2 cellular contexts compared by ENCODE assay signal in genomic region chr9:35422753-35423152, GRCh38.
TF ChIP-seq lines count a peak whose summit lies in the region.

No MANE protein-coding gene starts in this region.

TF ChIP-seq in HepG2, 621 proteins besides CTCF, POLR2A, EP300 and RAD21 (continues in another document):
- TF ChIP-seq EZH2 (conservative IDR thresholded peaks at IDR 0.05; ENCODE audit: low read depth, low read length) = no peak
- TF ChIP-seq RBFOX2 (IDR thresholded peaks at IDR 0.05; ENCODE audit: low read depth, low read length) = peak; percentile 48
- TF ChIP-seq, protein P1, sequence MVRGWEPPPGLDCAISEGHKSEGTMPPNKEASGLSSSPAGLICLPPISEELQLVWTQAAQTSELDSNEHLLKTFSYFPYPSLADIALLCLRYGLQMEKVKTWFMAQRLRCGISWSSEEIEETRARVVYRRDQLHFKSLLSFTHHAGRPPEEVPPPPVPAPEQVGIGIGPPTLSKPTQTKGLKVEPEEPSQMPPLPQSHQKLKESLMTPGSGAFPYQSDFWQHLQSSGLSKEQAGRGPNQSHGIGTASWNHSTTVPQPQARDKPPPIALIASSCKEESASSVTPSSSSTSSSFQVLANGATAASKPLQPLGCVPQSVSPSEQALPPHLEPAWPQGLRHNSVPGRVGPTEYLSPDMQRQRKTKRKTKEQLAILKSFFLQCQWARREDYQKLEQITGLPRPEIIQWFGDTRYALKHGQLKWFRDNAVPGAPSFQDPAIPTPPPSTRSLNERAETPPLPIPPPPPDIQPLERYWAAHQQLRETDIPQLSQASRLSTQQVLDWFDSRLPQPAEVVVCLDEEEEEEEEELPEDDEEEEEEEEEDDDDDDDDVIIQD (CRISPR knock-in tag; IDR thresholded peaks at IDR 0.05; ENCODE audit: low read depth) = 0 out of 2 replicates have a peak, but pooled peaks have one; percentile 13
- TF ChIP-seq SP1 (IDR thresholded peaks at IDR 0.05) = no peak
- TF ChIP-seq SP1 (CRISPR knock-in tag; IDR thresholded peaks at IDR 0.05) = no peak
- TF ChIP-seq HMGXB4 (CRISPR knock-in tag; IDR thresholded peaks at IDR 0.05; ENCODE audit: borderline replicate concordance in 1 of 2, low read depth in 1 of 2) = no peak
- TF ChIP-seq MEIS1 (CRISPR knock-in tag; IDR thresholded peaks at IDR 0.05; ENCODE audit: borderline replicate concordance) = no peak
- no peak for TF ChIP-seq ZFP90 (CRISPR knock-in tag; IDR thresholded peaks at IDR 0.05; ENCODE audit: borderline replicate concordance)
- no peak for TF ChIP-seq ZNF580 (CRISPR knock-in tag; IDR thresholded peaks at IDR 0.05; ENCODE audit: borderline replicate concordance, low read depth)
- TF ChIP-seq SOX13 (IDR thresholded peaks at IDR 0.05) = no peak
- TF ChIP-seq SOX13 (CRISPR knock-in tag; conservative IDR thresholded peaks at IDR 0.05 in 1 of 2, IDR thresholded peaks at IDR 0.05 in 1 of 2) = peak in 1 of 2 experiments; percentile 43; a peak in 1 of 4 replicates
- peak; percentile 27; the same call in 1 of the 2 replicates for TF ChIP-seq ARID5B (CRISPR knock-in tag; IDR thresholded peaks at IDR 0.05)
- TF ChIP-seq, protein P2, sequence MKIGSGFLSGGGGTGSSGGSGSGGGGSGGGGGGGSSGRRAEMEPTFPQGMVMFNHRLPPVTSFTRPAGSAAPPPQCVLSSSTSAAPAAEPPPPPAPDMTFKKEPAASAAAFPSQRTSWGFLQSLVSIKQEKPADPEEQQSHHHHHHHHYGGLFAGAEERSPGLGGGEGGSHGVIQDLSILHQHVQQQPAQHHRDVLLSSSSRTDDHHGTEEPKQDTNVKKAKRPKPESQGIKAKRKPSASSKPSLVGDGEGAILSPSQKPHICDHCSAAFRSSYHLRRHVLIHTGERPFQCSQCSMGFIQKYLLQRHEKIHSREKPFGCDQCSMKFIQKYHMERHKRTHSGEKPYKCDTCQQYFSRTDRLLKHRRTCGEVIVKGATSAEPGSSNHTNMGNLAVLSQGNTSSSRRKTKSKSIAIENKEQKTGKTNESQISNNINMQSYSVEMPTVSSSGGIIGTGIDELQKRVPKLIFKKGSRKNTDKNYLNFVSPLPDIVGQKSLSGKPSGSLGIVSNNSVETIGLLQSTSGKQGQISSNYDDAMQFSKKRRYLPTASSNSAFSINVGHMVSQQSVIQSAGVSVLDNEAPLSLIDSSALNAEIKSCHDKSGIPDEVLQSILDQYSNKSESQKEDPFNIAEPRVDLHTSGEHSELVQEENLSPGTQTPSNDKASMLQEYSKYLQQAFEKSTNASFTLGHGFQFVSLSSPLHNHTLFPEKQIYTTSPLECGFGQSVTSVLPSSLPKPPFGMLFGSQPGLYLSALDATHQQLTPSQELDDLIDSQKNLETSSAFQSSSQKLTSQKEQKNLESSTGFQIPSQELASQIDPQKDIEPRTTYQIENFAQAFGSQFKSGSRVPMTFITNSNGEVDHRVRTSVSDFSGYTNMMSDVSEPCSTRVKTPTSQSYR (CRISPR knock-in tag; IDR thresholded peaks at IDR 0.05; ENCODE audit: borderline replicate concordance) = peak; percentile 76; the same call in 1 of the 2 replicates
- no peak for TF ChIP-seq NFRKB (IDR thresholded peaks at IDR 0.05)
- TF ChIP-seq PCBP1 (IDR thresholded peaks at IDR 0.05; ENCODE audit: borderline replicate concordance, low read depth, low read length) = no peak
- TF ChIP-seq ZNF615 (CRISPR knock-in tag; IDR thresholded peaks at IDR 0.05; ENCODE audit: borderline replicate concordance) = no peak
- TF ChIP-seq ZNF724P (CRISPR knock-in tag; IDR thresholded peaks at IDR 0.05; ENCODE audit: borderline replicate concordance) = no peak
- TF ChIP-seq FOXA3 (CRISPR knock-in tag; IDR thresholded peaks at IDR 0.05) = peak; percentile 39; the same call in 1 of the 2 replicates

TF ChIP-seq in SK-N-SH, 30 proteins besides CTCF, POLR2A, EP300 and RAD21:
- no peak for TF ChIP-seq ELF1 (IDR thresholded peaks at IDR 0.05)
- TF ChIP-seq GABPA (IDR thresholded peaks at IDR 0.05; ENCODE audit: low read depth) = no peak
- TF ChIP-seq YY1 (IDR thresholded peaks at IDR 0.05; ENCODE audit: low read depth) = no peak
- TF ChIP-seq, protein P3, sequence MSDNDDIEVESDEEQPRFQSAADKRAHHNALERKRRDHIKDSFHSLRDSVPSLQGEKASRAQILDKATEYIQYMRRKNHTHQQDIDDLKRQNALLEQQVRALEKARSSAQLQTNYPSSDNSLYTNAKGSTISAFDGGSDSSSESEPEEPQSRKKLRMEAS (IDR thresholded peaks at IDR 0.05; ENCODE audit: low read depth) = no peak
- no peak for TF ChIP-seq TAF1 (IDR thresholded peaks at IDR 0.05; ENCODE audit: borderline replicate concordance, low read depth, low read length)
- no peak for TF ChIP-seq REST (IDR thresholded peaks at IDR 0.05; ENCODE audit: low read depth, low read length)
- no peak for TF ChIP-seq NFIC (IDR thresholded peaks at IDR 0.05; ENCODE audit: borderline replicate concordance)
- TF ChIP-seq RXRA (IDR thresholded peaks at IDR 0.05; ENCODE audit: borderline replicate concordance, low read depth) = no peak
- TF ChIP-seq TCF12 (IDR thresholded peaks at IDR 0.05) = no peak
- no peak for TF ChIP-seq ZBTB33 (IDR thresholded peaks at IDR 0.05; ENCODE audit: borderline replicate concordance, low read depth)
- no peak for TF ChIP-seq FOSL2 (IDR thresholded peaks at IDR 0.05; ENCODE audit: borderline replicate concordance, low read depth)
- TF ChIP-seq POLR2AphosphoS5 (IDR thresholded peaks at IDR 0.05; ENCODE audit: low read depth, low read length) = no peak
- TF ChIP-seq, protein P4, sequence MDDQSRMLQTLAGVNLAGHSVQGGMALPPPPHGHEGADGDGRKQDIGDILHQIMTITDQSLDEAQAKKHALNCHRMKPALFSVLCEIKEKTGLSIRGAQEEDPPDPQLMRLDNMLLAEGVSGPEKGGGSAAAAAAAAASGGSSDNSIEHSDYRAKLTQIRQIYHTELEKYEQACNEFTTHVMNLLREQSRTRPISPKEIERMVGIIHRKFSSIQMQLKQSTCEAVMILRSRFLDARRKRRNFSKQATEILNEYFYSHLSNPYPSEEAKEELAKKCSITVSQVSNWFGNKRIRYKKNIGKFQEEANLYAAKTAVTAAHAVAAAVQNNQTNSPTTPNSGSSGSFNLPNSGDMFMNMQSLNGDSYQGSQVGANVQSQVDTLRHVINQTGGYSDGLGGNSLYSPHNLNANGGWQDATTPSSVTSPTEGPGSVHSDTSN (IDR thresholded peaks at IDR 0.05) = no peak
- no peak for TF ChIP-seq CHD2 (IDR thresholded peaks at IDR 0.05; ENCODE audit: low read length, partially characterized antibody)
- no peak for TF ChIP-seq JUND (IDR thresholded peaks at IDR 0.05)
- TF ChIP-seq FOXJ3 (CRISPR knock-in tag; IDR thresholded peaks at IDR 0.05) = no peak
- TF ChIP-seq TEAD4 (IDR thresholded peaks at IDR 0.05; ENCODE audit: borderline replicate concordance, insufficient read depth) = no peak
